Comparison of ENCODE assay signal across 11 cellular contexts in the genomic region with DNA sequence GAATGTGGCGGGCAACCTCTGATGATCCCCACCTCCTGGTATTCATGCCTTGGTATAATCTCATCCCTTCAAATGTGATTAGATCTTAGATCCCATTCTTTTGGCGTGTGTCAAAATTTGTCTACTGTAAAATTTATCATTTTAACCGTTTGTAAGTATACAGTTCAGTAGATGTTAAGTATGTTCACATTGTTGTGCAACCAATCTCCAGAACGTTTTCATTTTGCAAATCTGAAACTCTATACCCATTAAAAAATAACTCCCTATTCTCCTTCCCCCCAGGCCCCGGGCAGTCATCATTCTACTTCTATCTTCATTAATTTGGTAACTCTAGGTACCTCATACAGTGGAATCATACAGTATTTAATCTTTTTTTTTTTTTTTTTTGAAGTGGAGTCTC.
"Had no signal": no experiment of that assay in that cellular context is flagged by ENCODE, and none has a peak within 500 bp of the region (broad histone marks: within the 10 kb centered on the region; RNA-seq: fewer than 3 reads in every experiment).

No MANE protein-coding gene starts in this region.

- H3K9me3 Mint-ChIP-seq: HFFc6 had no signal

- H3K27ac Mint-ChIP-seq: GM23338, HFFc6 had no signal

- DNase-seq: GM23248, GOT3, H7, H9, HCEC 1CT, HFFc6 had no signal

- H3K4me3 ChIP-seq: GM23248, GM23338, HAP-1 had no signal

- ATAC-seq: GM23338, HCT116 had no signal

- H3K27ac ChIP-seq: GM23248 had no signal

- H2AFZ ChIP-seq: GM23248, GM23338 had no signal

- H3K9me3 ChIP-seq: HAP-1 had no signal

- H3K9ac ChIP-seq: GM23248 had no signal

- FAIRE-seq: H1, H54 had no signal

- H3K4me2 ChIP-seq: GM23338 had no signal

- H3K4me3 Mint-ChIP-seq: GM23338, H9, HFFc6 had no signal
